Comparison of ENCODE assay signal across 32 cellular contexts in the genomic region with DNA sequence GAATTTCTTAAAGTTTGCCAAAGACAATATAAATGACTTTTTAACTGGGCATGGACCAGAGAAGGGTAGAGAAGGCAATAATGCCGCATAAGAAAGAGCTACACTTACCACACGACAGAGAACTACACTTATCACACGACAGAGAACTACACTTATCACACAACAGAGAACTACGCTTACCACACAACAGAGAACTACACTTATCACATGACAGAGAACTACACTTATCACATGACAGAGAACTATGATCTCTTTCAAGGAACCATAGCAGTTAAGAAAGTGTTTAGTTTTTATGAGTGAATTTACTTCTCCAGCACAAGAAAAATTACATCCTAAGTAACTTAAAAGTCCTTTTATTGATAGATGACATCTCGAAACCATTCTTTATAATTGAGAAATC.
"Had no signal": no experiment of that assay in that cellular context is flagged by ENCODE, and none has a peak within 500 bp of the region (broad histone marks: within the 10 kb centered on the region; RNA-seq: fewer than 3 reads in every experiment).

No MANE protein-coding gene starts in this region.

- H3K27me3 Mint-ChIP-seq: activated naive CD8-positive, alpha-beta T cell; effector memory CD8-positive, alpha-beta T cell; stimulated activated naive CD8-positive, alpha-beta T cell treated with anti-CD3 and anti-CD28 coated beads, Interleukin-15, Interleukin-2, amounts not matched to agents 100 ng/mL and 50 ng/mL, for 24 hours had no signal

- H3K27ac Mint-ChIP-seq: activated naive CD8-positive, alpha-beta T cell; activated T-helper 2 cell treated with anti-CD3 and anti-CD28 coated beads, Interferon-gamma antibody, Interleukin-2, Interleukin-4, amounts not matched to agents 10 μg/mL and 5 μg/mL and 100 μg/mL, durations not matched to agents 14 hours and 24 hours and 36 hours; effector memory CD8-positive, alpha-beta T cell; stimulated activated naive CD8-positive, alpha-beta T cell treated with anti-CD3 and anti-CD28 coated beads, Interleukin-15, Interleukin-2, amounts not matched to agents 100 ng/mL and 50 ng/mL, for 24 hours; T-helper 1 cell treated with Interleukin-12 subunit alpha and Interleukin-12 subunit beta and Interleukin-4 antibody, amounts not matched to agents 30 μg/mL and 1 μg/mL, for 36 hours had no signal

- ATAC-seq: gastroesophageal sphincter, left ventricle myocardium superior had no signal

- H3K4me3 ChIP-seq: adrenal gland, ascending aorta, dorsolateral prefrontal cortex, esophagus squamous epithelium, gastroesophageal sphincter, ovary, psoas muscle, right atrium auricular region, tibial artery had no signal

- H3K27ac ChIP-seq: adrenal gland, ascending aorta, brain microvascular endothelial cell, esophagus squamous epithelium, gastroesophageal sphincter, neutrophil, ovary, psoas muscle, right atrium auricular region, tibial artery had no signal

- H3K4me1 ChIP-seq: adrenal gland, ascending aorta, esophagus squamous epithelium, gastroesophageal sphincter, psoas muscle, right atrium auricular region, tibial artery had no signal

- H3K36me3 ChIP-seq: ovary had no signal

- DNase-seq: activated CD4-positive, alpha-beta T cell treated with anti-CD3 and anti-CD28 coated beads for 4 hours; activated CD4-positive, alpha-beta T cell treated with anti-CD3 and anti-CD28 coated beads, Interleukin-2, amount 50 U/mL, for 48 hours; activated CD4-positive, CD25-positive, alpha-beta regulatory T cell; activated naive CD4-positive, alpha-beta T cell; activated T-cell treated with anti-CD3 and anti-CD28 coated beads, Interleukin-2, amount 50 U/mL, for 1 hour; adrenal gland; brain microvascular endothelial cell; caudate nucleus; dorsolateral prefrontal cortex; effector memory CD8-positive, alpha-beta T cell; esophagus squamous epithelium; head of caudate nucleus; hypothalamus; left ventricle myocardium superior; mammary epithelial cell; midbrain; natural killer cell; ovary; psoas muscle; stimulated activated CD4-positive, alpha-beta T cell treated with anti-CD3 and anti-CD28 coated beads, Interleukin-12 subunit alpha, Interleukin-12 subunit beta, amount 100 ng/mL, for 4 hours; stimulated activated CD4-positive, alpha-beta T cell treated with anti-CD3 and anti-CD28 coated beads, Interleukin-4, amount 100 ng/mL, for 4 hours; T1000; tibial artery had no signal

- H3K9me3 ChIP-seq: adrenal gland, ascending aorta, esophagus squamous epithelium, gastroesophageal sphincter, neutrophil, ovary, psoas muscle, right atrium auricular region, tibial artery had no signal

- FAIRE-seq: colon had no signal

- H3K4me3 Mint-ChIP-seq: activated naive CD8-positive, alpha-beta T cell; effector memory CD8-positive, alpha-beta T cell; natural killer cell; stimulated activated naive CD8-positive, alpha-beta T cell treated with anti-CD3 and anti-CD28 coated beads, Interleukin-15, Interleukin-2, amounts not matched to agents 100 ng/mL and 50 ng/mL, for 24 hours; T-helper 1 cell treated with Interleukin-12 subunit alpha and Interleukin-12 subunit beta and Interleukin-4 antibody, amounts not matched to agents 30 μg/mL and 1 μg/mL, for 36 hours had no signal

- H3K9me3 Mint-ChIP-seq: activated T-helper 2 cell treated with anti-CD3 and anti-CD28 coated beads, Interferon-gamma antibody, Interleukin-2, Interleukin-4, amounts not matched to agents 10 μg/mL and 5 μg/mL and 100 μg/mL, durations not matched to agents 14 hours and 24 hours and 36 hours; effector memory CD8-positive, alpha-beta T cell; natural killer cell; stimulated activated naive CD8-positive, alpha-beta T cell treated with anti-CD3 and anti-CD28 coated beads, Interleukin-15, Interleukin-2, amounts not matched to agents 100 ng/mL and 50 ng/mL, for 24 hours; T-helper 1 cell treated with Interleukin-12 subunit alpha and Interleukin-12 subunit beta and Interleukin-4 antibody, amounts not matched to agents 30 μg/mL and 1 μg/mL, for 36 hours had no signal

- H3K27me3 ChIP-seq: adrenal gland, ascending aorta, brain microvascular endothelial cell, dorsolateral prefrontal cortex, esophagus squamous epithelium, gastroesophageal sphincter, neutrophil, ovary, right atrium auricular region, tibial artery had no signal
